1 cellular context compared by ENCODE assay signal in genomic region chr5:86979801-86980510, GRCh38.
TF ChIP-seq lines count a peak whose summit lies in the region.

No MANE protein-coding gene starts in this region.

TF ChIP-seq in GM23338, 12 proteins besides CTCF, POLR2A, EP300 and RAD21 (continued from another document):
- TF ChIP-seq ZNF462 (CRISPR knock-in tag; IDR thresholded peaks at IDR 0.05) (no peak), POLR2AphosphoS5 (IDR thresholded peaks at IDR 0.05; ENCODE audit: low read depth) (no peak), NANOG (IDR thresholded peaks at IDR 0.05; ENCODE audit: borderline replicate concordance) (no peak), EZH2phosphoT487 (IDR thresholded peaks at IDR 0.05; ENCODE audit: unreplicated experiment) (no peak), EZH2 (IDR thresholded peaks at IDR 0.05; ENCODE audit: low read depth, unreplicated experiment) (no peak), JUNB (IDR thresholded peaks at IDR 0.05; ENCODE audit: unreplicated experiment) (no peak)
